In the genomic region with DNA sequence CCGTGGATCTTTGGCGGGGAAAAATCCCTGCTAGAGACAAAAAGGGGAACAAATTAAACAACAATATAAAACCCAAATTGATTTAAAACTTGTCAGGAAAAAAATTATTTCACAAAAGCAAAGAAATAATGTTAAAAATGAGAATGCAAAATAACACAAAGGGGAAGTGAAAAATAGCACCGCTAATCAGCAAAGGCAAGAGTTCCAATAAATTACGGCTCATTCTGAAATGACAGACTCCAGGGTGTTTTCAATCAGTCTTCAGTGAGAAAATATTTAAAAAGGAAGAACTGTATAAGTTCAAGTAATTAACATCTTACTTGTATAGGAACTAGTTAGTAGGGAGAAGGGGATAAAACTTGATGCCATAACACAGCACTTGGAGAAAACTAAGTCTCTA, we compare ENCODE assay signal across 22 cellular contexts.
DNase-seq lines count a peak whose midpoint lies in the region; ATAC-seq, FAIRE-seq and TF ChIP-seq lines count a peak whose summit lies in the region.
"Had no signal": no experiment of that assay in that cellular context is flagged by ENCODE, and none has a peak within 500 bp of the region (broad histone marks: within the 10 kb centered on the region; RNA-seq: fewer than 3 reads in every experiment).

No MANE protein-coding gene starts in this region.

- no peak overlapping the region for H3K27ac Mint-ChIP-seq in endothelial cell (ENCODE audit: unreplicated experiment)
- H3K27ac Mint-ChIP-seq: CD8-positive, alpha-beta T cell; IgD-negative memory B cell had no signal

- BruUV-seq in GM12878 (replicated peaks; lab: Mats Ljungman, UMichigan) = no TSS peak

- no peaks in the 10 kb centered on the region for H3K27me3 Mint-ChIP-seq in endothelial cell (ENCODE audit: unreplicated experiment)

- peak overlapping the region; percentile 6 for H3K4me3 ChIP-seq in left ventricle myocardium inferior
- H3K4me3 ChIP-seq in HUES6 (ENCODE audit: low read depth, low read length) = no peak overlapping the region
- H3K4me3 ChIP-seq in GM12878 = 0 out of 2 replicates have a peak overlapping the region, but pooled peaks have one; percentile 8
- H3K4me3 ChIP-seq: BLaER1 treated with 17β-estradiol and CSF1 and Interleukin-3, amounts not matched to agents 10 nM and 100 nM; Peyer's patch had no signal

- SMC1A ChIA-PET in GM12878 (lab: Charles Lee; ENCODE audit: uncharacterized antibody, unreplicated experiment) = interaction anchor here (0.9 to 1.2 kb wide), 2 partner anchors 243 to 372 kb away, joined by 3 to 4 read pairs; no protein-coding TSS in a partner anchor

- no peak for TF ChIP-seq POLR2A in GM12878 (IDR thresholded peaks at IDR 0.05; ENCODE audit: low read depth, low read length)

- in situ Hi-C loops in GM12878 (cut with MboI) = no loop called here

- no peak overlapping the region for H3K4me3 Mint-ChIP-seq in endothelial cell (ENCODE audit: unreplicated experiment)
- H3K4me3 Mint-ChIP-seq: CD8-positive, alpha-beta T cell had no signal

- no peaks in the 10 kb centered on the region for H4K20me1 ChIP-seq in GM12878 (ENCODE audit: control insufficient read depth, insufficient read depth)
- H4K20me1 ChIP-seq: BLaER1 treated with 17β-estradiol and CSF1 and Interleukin-3, amounts not matched to agents 10 nM and 100 nM had no signal

- H3K4me1 ChIP-seq in left ventricle myocardium inferior (no peaks in the 10 kb centered on the region), HUES6 (ENCODE audit: control insufficient read depth, insufficient read depth, low read length) (peaks cover 4% of the 10 kb centered on the region; the same call in 1 of the 2 replicates), GM12878 (ENCODE audit: control insufficient read depth, insufficient read depth, low read length) (no peaks in the 10 kb centered on the region)

- TF ChIP-seq EP300 in GM12878 (IDR thresholded peaks at IDR 0.05; ENCODE audit: borderline replicate concordance in 1 of 2, control insufficient read depth in 1 of 2, low read depth in 2 of 2, low read length in 2 of 2) = no peak

- WGBS in GM12878 (ENCODE audit: insufficient coverage, insufficient replicate concordance, low lambda C conversion rate, missing lambda C conversion rate) = under 1% methylated on average over 4 of the region's 4 CpGs

- no peaks in the 10 kb centered on the region for H3K27me3 ChIP-seq in left ventricle myocardium inferior (ENCODE audit: low read depth)
- no peaks in the 10 kb centered on the region for H3K27me3 ChIP-seq in HUES6 (ENCODE audit: control insufficient read depth, insufficient read depth, low read length)
- no peaks in the 10 kb centered on the region; a peak in 1 of 4 replicates for H3K27me3 ChIP-seq in GM12878 (replicated peaks in 1 of 2; ENCODE audit: control insufficient read depth in 2 of 2, insufficient read depth in 2 of 2, low read length in 1 of 2)
- H3K27me3 ChIP-seq: BLaER1 treated with 17β-estradiol and CSF1 and Interleukin-3, amounts not matched to agents 10 nM and 100 nM; Peyer's patch had no signal

- H3K79me2 ChIP-seq in GM12878 (ENCODE audit: control insufficient read depth, insufficient read depth, low read length) = no peaks in the 10 kb centered on the region

- TF ChIP-seq RAD21 in GM12878 (IDR thresholded peaks at IDR 0.05; ENCODE audit: insufficient read depth, low read depth, low read length) = no peak

- H3K36me3 Mint-ChIP-seq in endothelial cell (ENCODE audit: low read depth, unreplicated experiment) = no peaks in the 10 kb centered on the region
- H3K36me3 Mint-ChIP-seq: CD8-positive, alpha-beta T cell; IgD-negative memory B cell had no signal

- H3K36me3 ChIP-seq in left ventricle myocardium inferior = no peaks in the 10 kb centered on the region
- no peaks in the 10 kb centered on the region for H3K36me3 ChIP-seq in HUES6 (ENCODE audit: control insufficient read depth, insufficient read depth, low read length)
- H3K36me3 ChIP-seq in GM12878 (ENCODE audit: control insufficient read depth in 2 of 2, insufficient read depth in 2 of 2, low read length in 1 of 2) = no peaks in the 10 kb centered on the region
- H3K36me3 ChIP-seq: BLaER1 treated with 17β-estradiol and CSF1 and Interleukin-3, amounts not matched to agents 10 nM and 100 nM; Peyer's patch had no signal

- peak overlapping the region; percentile 41; the same call in 1 of the 2 replicates for H3K4me2 ChIP-seq in GM12878 (ENCODE audit: control insufficient read depth, insufficient read depth)

- FAIRE-seq in GM12878 (lab: Jason Lieb, UNC) = no peak

- no peaks in the 10 kb centered on the region for H3K4me1 Mint-ChIP-seq in endothelial cell (ENCODE audit: unreplicated experiment)

- POLR2A ChIA-PET in GM12878 (lab: Charles Lee) = no interaction called here

- CTCF ChIA-PET in GM12878 (lab: Yijun Ruan, JAX) = no interaction called here

- TF ChIP-seq CTCF in left ventricle myocardium inferior (IDR thresholded peaks at IDR 0.05; ENCODE audit: borderline replicate concordance) (no peak), GM12878 (IDR thresholded peaks at IDR 0.05 in 2 of 3, conservative IDR thresholded peaks at IDR 0.05 in 1 of 3; ENCODE audit: control insufficient read depth in 2 of 3, extremely low read depth in 1 of 3, insufficient read depth in 1 of 3, low read depth in 3 of 3, low read length in 3 of 3) (no peak), endothelial cell (IDR thresholded peaks at IDR 0.05; ENCODE audit: unreplicated experiment) (no peak)

- no peaks in the 10 kb centered on the region for H3K9me3 ChIP-seq in left ventricle myocardium inferior (replicated peaks)
- H3K9me3 ChIP-seq in HUES6 (ENCODE audit: control insufficient read depth, insufficient read depth, low read depth, low read length) = no peaks in the 10 kb centered on the region
- no peaks in the 10 kb centered on the region for H3K9me3 ChIP-seq in GM12878 (replicated peaks; ENCODE audit: control insufficient read depth, insufficient read depth, low read length)
- H3K9me3 ChIP-seq: BLaER1 treated with 17β-estradiol and CSF1 and Interleukin-3, amounts not matched to agents 10 nM and 100 nM; Peyer's patch had no signal

- no peak overlapping the region for H2AFZ ChIP-seq in GM12878 (ENCODE audit: control insufficient read depth, low read depth, low read length)

- DNase-seq in left ventricle myocardium inferior = no peak
- DNase-seq in left ventricle myocardium superior = no peak
- no peak for DNase-seq in GM12878 (ENCODE audit: low read depth, low spot score)
- DNase-seq in DMS 273 treated with DMSO at 0.1 percent for 48 hours (lab: John Stamatoyannopoulos, UW) = no peak
- no peak for DNase-seq in activated CD4-positive, alpha-beta T cell treated with anti-CD3 and anti-CD28 coated beads for 48 hours
- no peak for DNase-seq in NCI-H2227 treated with DMSO at 0.1 percent for 48 hours (lab: John Stamatoyannopoulos, UW)
- DNase-seq in endothelial cell (ENCODE audit: low spot score) = no peak
- DNase-seq: 8988T; CD8-positive, alpha-beta T cell; DMS153; GOT3; HCEC 1CT; NCI-H1048; NCI-H1417 treated with DMSO at 0.1 percent for 48 hours; NCI-H187; NCI-H2107; NCI-H510A; Peyer's patch had no signal

- intact Hi-C loops in left ventricle myocardium inferior (cut with micrococcal nuclease) (no loop called here), left ventricle myocardium superior (cut with micrococcal nuclease) (no loop called here), GM12878 (cut with micrococcal nuclease; ENCODE audit: unreplicated experiment) (no loop called here)

- ATAC-seq in left ventricle myocardium superior (no peak), GM12878 (peak; percentile 74)
- ATAC-seq: CD8-positive, alpha-beta T cell; SK-N-SH treated with all-trans-retinoic acid at 6 μM for 48 hours had no signal

- H3K9me3 Mint-ChIP-seq in endothelial cell (ENCODE audit: unreplicated experiment) = no peaks in the 10 kb centered on the region

- H3K27ac ChIP-seq in left ventricle myocardium inferior (replicated peaks) (no peak overlapping the region), HUES6 (ENCODE audit: low read depth, low read length) (0 out of 2 replicates have a peak overlapping the region, but pooled peaks have one; percentile 30), GM12878 (ENCODE audit: control insufficient read depth, insufficient read depth) (no peak overlapping the region)
- H3K27ac ChIP-seq: BLaER1 treated with 17β-estradiol and CSF1 and Interleukin-3, amounts not matched to agents 10 nM and 100 nM; Peyer's patch had no signal

- H3K9ac ChIP-seq in HUES6 (ENCODE audit: low read length) (no peak overlapping the region), GM12878 (ENCODE audit: control insufficient read depth, insufficient read depth, low read length) (no peak overlapping the region)
- H3K9ac ChIP-seq: BLaER1 treated with 17β-estradiol and CSF1 and Interleukin-3, amounts not matched to agents 10 nM and 100 nM had no signal

- RAD21 ChIA-PET in GM12878 (lab: Charles Lee; ENCODE audit: unreplicated experiment) = interaction anchor here (0.7 kb wide), 1 partner anchor 400 kb away, joined by 3 read pairs; no protein-coding TSS in a partner anchor

TF ChIP-seq in GM12878, 131 proteins besides CTCF, POLR2A, EP300 and RAD21:
- TF ChIP-seq SUZ12 (IDR thresholded peaks at IDR 0.05; ENCODE audit: unreplicated experiment) = no peak
- TF ChIP-seq, protein P1, sequence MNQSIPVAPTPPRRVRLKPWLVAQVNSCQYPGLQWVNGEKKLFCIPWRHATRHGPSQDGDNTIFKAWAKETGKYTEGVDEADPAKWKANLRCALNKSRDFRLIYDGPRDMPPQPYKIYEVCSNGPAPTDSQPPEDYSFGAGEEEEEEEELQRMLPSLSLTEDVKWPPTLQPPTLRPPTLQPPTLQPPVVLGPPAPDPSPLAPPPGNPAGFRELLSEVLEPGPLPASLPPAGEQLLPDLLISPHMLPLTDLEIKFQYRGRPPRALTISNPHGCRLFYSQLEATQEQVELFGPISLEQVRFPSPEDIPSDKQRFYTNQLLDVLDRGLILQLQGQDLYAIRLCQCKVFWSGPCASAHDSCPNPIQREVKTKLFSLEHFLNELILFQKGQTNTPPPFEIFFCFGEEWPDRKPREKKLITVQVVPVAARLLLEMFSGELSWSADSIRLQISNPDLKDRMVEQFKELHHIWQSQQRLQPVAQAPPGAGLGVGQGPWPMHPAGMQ (IDR thresholded peaks at IDR 0.05; ENCODE audit: borderline replicate concordance) = no peak
- peak; percentile 76 for TF ChIP-seq SPI1 (IDR thresholded peaks at IDR 0.05; ENCODE audit: borderline replicate concordance, insufficient read depth, low read depth, low read length)
- TF ChIP-seq DPF2 (IDR thresholded peaks at IDR 0.05) = peak; percentile 42; the same call in 1 of the 2 replicates
- peak in 1 of 2 experiments; percentile 27; a peak in 2 of 4 replicates for TF ChIP-seq IKZF2 (IDR thresholded peaks at IDR 0.05)
- 0 out of 2 replicates have a peak, but pooled peaks have one; percentile 23 for TF ChIP-seq BMI1 (IDR thresholded peaks at IDR 0.05; ENCODE audit: borderline replicate concordance)
- TF ChIP-seq ZNF274 (IDR thresholded peaks at IDR 0.05; ENCODE audit: insufficient read depth, insufficient read length) = no peak
- peak; percentile 78 for TF ChIP-seq MTA2 (IDR thresholded peaks at IDR 0.05; ENCODE audit: low read depth)
